16 cellular contexts compared by ENCODE assay signal in the genomic region with DNA sequence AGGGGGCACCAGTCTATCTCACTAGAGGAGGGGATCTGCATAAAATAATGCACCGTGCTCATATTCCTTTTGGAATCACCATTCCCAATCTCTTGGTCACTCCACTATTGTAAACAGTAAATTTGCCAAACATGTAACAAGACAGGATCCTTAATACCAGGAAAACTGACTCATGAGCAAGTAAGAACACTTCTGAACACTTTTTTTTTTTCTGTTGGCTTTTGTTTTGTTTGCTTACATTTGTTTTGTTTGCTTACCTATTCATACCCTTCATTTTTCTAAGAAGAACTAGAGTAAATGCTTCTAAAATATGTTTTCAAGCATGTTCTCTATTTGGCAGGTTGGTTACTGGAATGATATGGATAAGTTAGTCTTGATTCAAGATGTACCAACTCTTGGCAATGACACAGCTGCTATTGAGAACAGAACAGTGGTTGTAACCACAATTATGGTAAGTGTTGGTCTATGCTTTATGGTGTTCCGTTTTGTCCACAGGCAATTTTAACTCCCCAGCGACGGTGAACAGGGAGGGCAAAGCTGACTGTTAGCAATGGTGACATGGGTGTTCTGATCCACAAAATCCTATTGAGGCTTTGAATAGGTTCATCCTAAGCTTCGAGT.
DNase-seq lines count a peak whose midpoint lies in the region; FAIRE-seq and TF ChIP-seq lines count a peak whose summit lies in the region.
"Had no signal": no experiment of that assay in that cellular context is flagged by ENCODE, and none has a peak within 500 bp of the region (broad histone marks: within the 10 kb centered on the region; RNA-seq: fewer than 3 reads in every experiment).

No MANE protein-coding gene starts in this region.

- no peak overlapping the region for H3K4ac ChIP-seq in mesenchymal stem cell (ENCODE audit: low read depth in 1 of 2, low read length in 2 of 2)

- no peaks in the 10 kb centered on the region for H3K9me3 ChIP-seq in mesenchymal stem cell (ENCODE audit: control insufficient read depth, low read length)

- H3K36me3 ChIP-seq in mesenchymal stem cell (ENCODE audit: control insufficient read depth in 1 of 2, insufficient read depth in 2 of 2, low read depth in 1 of 2, low read length in 2 of 2): no peaks in the 10 kb centered on the region

- H3K4me2 ChIP-seq in mesenchymal stem cell (ENCODE audit: low read length, poor library complexity, severe bottlenecking): no peak overlapping the region

- H3K23ac ChIP-seq in mesenchymal stem cell (ENCODE audit: low read length in 2 of 2): no peak overlapping the region

- 39% methylated on average over 5 of the region's 5 CpGs for WGBS in mesenchymal stem cell

- no peaks in the 10 kb centered on the region for H3K4me1 ChIP-seq in mesenchymal stem cell (ENCODE audit: control insufficient read depth, insufficient read depth, low read depth, low read length)

- no peaks in the 10 kb centered on the region for H3K79me1 ChIP-seq in mesenchymal stem cell (replicated peaks; ENCODE audit: low read length, poor library complexity, severe bottlenecking)

- peak overlapping the region in 1 of 2 experiments; percentile 11 for H3K18ac ChIP-seq in mesenchymal stem cell (ENCODE audit: low read depth in 1 of 2, low read length in 2 of 2)

- no peak overlapping the region for H2BK15ac ChIP-seq in mesenchymal stem cell (ENCODE audit: low read depth, poor library complexity, severe bottlenecking)

- no peak for TF ChIP-seq CTCF in cardiac fibroblast (IDR thresholded peaks at IDR 0.05; ENCODE audit: low read depth, low read length)

- no peak overlapping the region for H2AK5ac ChIP-seq in mesenchymal stem cell (ENCODE audit: low read length, severe bottlenecking)

- H2BK12ac ChIP-seq in mesenchymal stem cell (ENCODE audit: low read length in 2 of 2): peak overlapping the region in 1 of 2 experiments; percentile 6

- H4K91ac ChIP-seq in mesenchymal stem cell (ENCODE audit: low read length): no peak overlapping the region

- no peak overlapping the region for H2AFZ ChIP-seq in mesenchymal stem cell (ENCODE audit: low read depth, low read length)

- H3K27ac ChIP-seq in mesenchymal stem cell (ENCODE audit: low read length, poor library complexity, severe bottlenecking): no peak overlapping the region

- H3K9ac ChIP-seq in mesenchymal stem cell (ENCODE audit: low read length): no peak overlapping the region

- H3K27me3 ChIP-seq in mesenchymal stem cell (ENCODE audit: control insufficient read depth in 1 of 2, insufficient read depth in 1 of 2, low read length in 2 of 2): no peaks in the 10 kb centered on the region

- no peak overlapping the region for H2BK120ac ChIP-seq in mesenchymal stem cell (ENCODE audit: low read depth, low read length)

- no peak overlapping the region for H3K14ac ChIP-seq in mesenchymal stem cell (ENCODE audit: low read length in 2 of 2)

- no peak overlapping the region for H4K8ac ChIP-seq in mesenchymal stem cell (ENCODE audit: low read length)

- no peak overlapping the region for H3K4me3 ChIP-seq in cardiac fibroblast (replicated peaks in 1 of 2; ENCODE audit: low read depth in 2 of 2, low read length in 2 of 2)
- H3K4me3 ChIP-seq in mesenchymal stem cell (ENCODE audit: insufficient read depth in 1 of 2, low read depth in 1 of 2, low read length in 2 of 2): no peak overlapping the region

- no peak overlapping the region for H2BK5ac ChIP-seq in mesenchymal stem cell (ENCODE audit: low read depth, low read length, poor library complexity, severe bottlenecking)

- peak; percentile 73 for DNase-seq in DMS53 treated with DMSO at 0.1 percent for 48 hours (lab: John Stamatoyannopoulos, UW; ENCODE audit: unreplicated experiment)
- peak; percentile 64 for DNase-seq in NCI-H2029 (lab: John Stamatoyannopoulos, UW)
- DNase-seq in cardiac fibroblast (ENCODE audit: low read depth in 2 of 2): peak; percentile 2 to 34
- DNase-seq in mesenchymal stem cell: peak; percentile 70
- DNase-seq in SK-N-DZ (ENCODE audit: low spot score): no peak
- no peak for DNase-seq in T-helper 9 cell
- no peak for DNase-seq in frontal cortex (ENCODE audit: low spot score in 2 of 2)
- DNase-seq: activated naive CD8-positive, alpha-beta T cell treated with anti-CD3 and anti-CD28 coated beads, Interleukin-2, amount 50 U/mL, for 24 hours; AML-193; glutamatergic neuron; H7; KG1; naive thymus-derived CD8-positive, alpha-beta T cell; NCI-H2227 treated with DMSO at 0.1 percent for 48 hours; Right ventricle myocardium superior had no signal

- no peak for FAIRE-seq in frontal cortex (lab: Jason Lieb, UNC)
- FAIRE-seq: endometrium had no signal

Comparison
In these comparisons a context has a peak if more than half of its experiments do, and no peak if none do; other contexts are left out.
1. DNase-seq: peak in DMS53 treated with DMSO at 0.1 percent for 48 hours (single experiment), NCI-H2029 (single experiment), cardiac fibroblast (2 of 2) and mesenchymal stem cell (single experiment); none in SK-N-DZ (single experiment), T-helper 9 cell (single experiment) and frontal cortex (0 of 2).